ENCODE assay signal across 14 cellular contexts in genomic region chr15:80250614-80251504, GRCh38. TPM values are rescaled to one million over a fixed set of nuclear protein-coding genes. Genes with fewer than 3 reads are reported as not detected.
A peak's percentile ranks its signal among the peaks of the same experiment; 100 is the strongest.
DNase-seq lines count a peak whose midpoint lies in the region; ATAC-seq and TF ChIP-seq lines count a peak whose summit lies in the region.
"Had no signal": no experiment of that assay in that cellular context is flagged by ENCODE, and none has a peak within 500 bp of the region (broad histone marks: within the 10 kb centered on the region; RNA-seq: fewer than 3 reads in every experiment).

No MANE protein-coding gene starts in this region.

- H3K4me3 Mint-ChIP-seq in T-helper 2 cell treated with Interferon-gamma antibody and Interleukin-4, amounts not matched to agents 5 μg/mL and 100 μg/mL, for 36 hours: peak overlapping the region; percentile 8
- peak overlapping the region; percentile 44 for H3K4me3 Mint-ChIP-seq in central memory CD8-positive, alpha-beta T cell

- no peaks in the 10 kb centered on the region for H3K9me3 Mint-ChIP-seq in T-helper 2 cell treated with Interferon-gamma antibody and Interleukin-4, amounts not matched to agents 5 μg/mL and 100 μg/mL, for 36 hours
- no peaks in the 10 kb centered on the region for H3K9me3 Mint-ChIP-seq in central memory CD8-positive, alpha-beta T cell

- H3K27ac Mint-ChIP-seq in T-helper 2 cell treated with Interferon-gamma antibody and Interleukin-4, amounts not matched to agents 5 μg/mL and 100 μg/mL, for 36 hours: no peak overlapping the region
- H3K27ac Mint-ChIP-seq in central memory CD8-positive, alpha-beta T cell (ENCODE audit: low read depth): no peak overlapping the region

- TF ChIP-seq CTCF in right lobe of liver (IDR thresholded peaks at IDR 0.05): no peak
- TF ChIP-seq CTCF in stomach (IDR thresholded peaks at IDR 0.05): no peak

- H3K36me3 Mint-ChIP-seq in T-helper 2 cell treated with Interferon-gamma antibody and Interleukin-4, amounts not matched to agents 5 μg/mL and 100 μg/mL, for 36 hours (ENCODE audit: low read depth): no peaks in the 10 kb centered on the region
- H3K36me3 Mint-ChIP-seq in central memory CD8-positive, alpha-beta T cell (ENCODE audit: insufficient read depth): no peaks in the 10 kb centered on the region

- DNase-seq in T-helper 2 cell treated with Interferon-gamma antibody and Interleukin-4, amounts not matched to agents 5 μg/mL and 100 μg/mL, for 36 hours (ENCODE audit: low spot score): no peak
- DNase-seq in T-helper 2 cell (no peak), right lobe of liver (peak in 1 of 3 donors; percentile 59), stomach (no peak), NOMO-1 (lab: John Stamatoyannopoulos, UW; ENCODE audit: unreplicated experiment in 2 of 2) (no peak), hepatic stellate cell (ENCODE audit: low spot score) (no peak)
- no peak for DNase-seq in central memory CD8-positive, alpha-beta T cell (ENCODE audit: low spot score in 2 of 2)
- DNase-seq: activated gamma-delta T cell, NCI-H1930, PC-9 had no signal

- peak overlapping the region; percentile 49 to 71 (median 57) for H3K4me3 ChIP-seq in right lobe of liver
- H3K4me3 ChIP-seq in stomach: peak overlapping the region; percentile 54 to 76 (median 62)
- H3K4me3 ChIP-seq: PC-9 had no signal

- H3K9me3 ChIP-seq in right lobe of liver: no peaks in the 10 kb centered on the region
- H3K9me3 ChIP-seq in stomach: no peaks in the 10 kb centered on the region

- no peak for TF ChIP-seq EP300 in stomach (IDR thresholded peaks at IDR 0.05)

- peaks cover 0 to 42% (median 13%) of the 10 kb centered on the region in 4 donors for H3K4me1 ChIP-seq in right lobe of liver
- peaks cover 13 to 55% (median 35%) of the 10 kb centered on the region in 4 donors for H3K4me1 ChIP-seq in stomach

- WGBS in right lobe of liver (ENCODE audit: insufficient coverage, low coverage, low lambda C conversion rate, missing lambda C conversion rate): 32% methylated on average over 13 of the region's 21 CpGs
- WGBS in stomach, 5 donors: 21 to 52% (median 37%) methylated on average over 21 of the region's 21 CpGs

- H3K27me3 ChIP-seq in right lobe of liver (no peaks in the 10 kb centered on the region), stomach (peaks cover 0 to 60% (median 22%) of the 10 kb centered on the region in 3 donors)

- ATAC-seq in central memory CD8-positive, alpha-beta T cell (replicated peaks; ENCODE audit: extremely low read depth, poor library complexity, severe bottlenecking): no peak
- ATAC-seq in right lobe of liver: peak; percentile 41 to 58 (median 52)
- no peak for ATAC-seq in HG02763 (IDR thresholded peaks at IDR 0.05; ENCODE audit: unreplicated experiment)

- H3K4me1 Mint-ChIP-seq in T-helper 2 cell treated with Interferon-gamma antibody and Interleukin-4, amounts not matched to agents 5 μg/mL and 100 μg/mL, for 36 hours (ENCODE audit: low read depth): peaks cover 2% of the 10 kb centered on the region
- H3K4me1 Mint-ChIP-seq in central memory CD8-positive, alpha-beta T cell: no peaks in the 10 kb centered on the region

- TF ChIP-seq POLR2A in right lobe of liver (IDR thresholded peaks at IDR 0.05) (peak; percentile 16), stomach (IDR thresholded peaks at IDR 0.05) (no peak)

- H3K36me3 ChIP-seq in right lobe of liver (no peaks in the 10 kb centered on the region), stomach (no peaks in the 10 kb centered on the region)

- peaks cover 62% of the 10 kb centered on the region for H3K27me3 Mint-ChIP-seq in T-helper 2 cell treated with Interferon-gamma antibody and Interleukin-4, amounts not matched to agents 5 μg/mL and 100 μg/mL, for 36 hours (ENCODE audit: low read depth)
- peaks cover 93% of the 10 kb centered on the region for H3K27me3 Mint-ChIP-seq in central memory CD8-positive, alpha-beta T cell

- H3K27ac ChIP-seq in right lobe of liver (peak overlapping the region; percentile 73 to 99 (median 80)), stomach (peak overlapping the region; percentile 39 to 83 (median 71))
- H3K27ac ChIP-seq: PC-9 had no signal

- intact Hi-C loops in right lobe of liver (cut with DNase I) (no loop called here), stomach (cut with DNase I; ENCODE audit: low total_unique reads) (no loop called here)

RNA-seq across cellular contexts. Expression of gene CTXND1, which starts 1.2 kb away (rescaled TPM):
- 10 to 100 TPM in 1 of 6 experiments, 1 to 10 TPM in 5; 2.7 to 10.1 (median 4.5) TPM for total RNA-seq in right lobe of liver
- total RNA-seq in stomach: 1 to 10 TPM in 2 of 5 donors, under 1 TPM in 3; 0.29 to 4.3 (median 0.73) TPM
- 1 to 10 TPM in 2 of 3 donors, under 1 TPM in 1; 0.93 to 3.8 (median 1.9) TPM for polyA plus RNA-seq in stomach
- total RNA-seq: A172, Daoy, PC-9, subcutaneous adipose tissue had no signal

Comparison
In these comparisons a context has a peak if more than half of its experiments do, and no peak if none do; other contexts are left out.
1. ATAC-seq: peak in right lobe of liver (4 of 4); none in central memory CD8-positive, alpha-beta T cell (single experiment) and HG02763 (single experiment).